11 cellular contexts compared by ENCODE assay signal in the genomic region with DNA sequence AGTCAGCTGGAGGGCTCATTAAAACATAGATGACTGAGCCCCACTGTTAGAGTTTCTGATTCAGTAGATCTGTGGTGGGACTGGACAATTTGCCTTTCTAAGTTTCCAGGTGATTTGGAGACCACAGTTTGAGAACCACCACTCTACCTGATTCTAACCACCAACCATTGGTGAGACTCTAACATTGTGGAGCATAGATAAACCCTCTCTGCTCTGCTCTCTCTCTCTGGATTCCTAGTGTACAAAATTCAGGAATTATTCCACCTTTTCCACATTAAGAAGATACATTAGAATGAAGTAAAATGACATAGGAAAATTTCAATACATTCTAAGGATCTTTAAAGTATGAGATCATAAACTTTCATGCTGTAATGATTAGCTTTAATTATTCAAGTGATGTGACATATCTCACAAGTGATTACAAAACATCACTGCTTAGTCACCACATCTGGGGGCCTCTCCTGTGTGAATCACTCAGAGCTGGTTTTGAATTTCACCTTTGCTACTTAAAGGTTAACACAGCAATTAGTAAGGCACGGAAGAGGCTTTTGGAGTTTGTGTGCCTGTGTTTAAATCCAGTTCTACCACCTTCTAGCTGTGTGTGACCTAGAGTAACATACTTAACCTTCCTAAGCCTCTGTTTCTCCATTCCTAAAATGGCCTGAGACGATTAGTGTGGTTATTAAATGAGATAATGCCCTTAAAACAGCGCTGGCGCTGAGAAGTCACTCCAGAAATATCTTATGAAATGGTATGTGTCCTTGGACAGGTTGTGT.
DNase-seq lines count a peak whose midpoint lies in the region; ATAC-seq and TF ChIP-seq lines count a peak whose summit lies in the region.
"Had no signal": no experiment of that assay in that cellular context is flagged by ENCODE, and none has a peak within 500 bp of the region (broad histone marks: within the 10 kb centered on the region; RNA-seq: fewer than 3 reads in every experiment).

No MANE protein-coding gene starts in this region.

- ATAC-seq in GM21576 (IDR thresholded peaks at IDR 0.05; ENCODE audit: unreplicated experiment): no peak

- TF ChIP-seq CTCF in fibroblast of mammary gland (conservative IDR thresholded peaks at IDR 0.05; ENCODE audit: control insufficient read depth, insufficient read depth, low read depth, low read length): no peak

- H3K4me3 ChIP-seq in fibroblast of mammary gland (ENCODE audit: control insufficient read depth, low read depth, low read length): no peak overlapping the region

- DNase-seq in NK-92 treated with Interleukin-12 subunit alpha and Interleukin-12 subunit beta, amount 100 ng/mL, for 24 hours (lab: John Stamatoyannopoulos, UW): peak; percentile 4
- DNase-seq in NK-92 (lab: John Stamatoyannopoulos, UW; ENCODE audit: unreplicated experiment) (no peak), NCI-H82 treated with DMSO at 0.1 percent for 48 hours (lab: John Stamatoyannopoulos, UW; ENCODE audit: unreplicated experiment) (peak; percentile 92), fibroblast of mammary gland (ENCODE audit: low read depth) (peak; percentile 90), stromal cell of bone marrow (ENCODE audit: low read depth) (peak; percentile 56), NCI-H2029 treated with DMSO at 0.1 percent for 48 hours (lab: John Stamatoyannopoulos, UW) (no peak)
- no peak for DNase-seq in activated CD4-positive, alpha-beta T cell treated with anti-CD3 and anti-CD28 coated beads, Interleukin-2, amount 50 U/mL, for 4 hours
- DNase-seq: dermis blood vessel endothelial cell, kidney, NCI-H526 had no signal

Comparison
In these comparisons a context has a peak if more than half of its experiments do, and no peak if none do; other contexts are left out.
1. DNase-seq: peak in NK-92 treated with Interleukin-12 subunit alpha and Interleukin-12 subunit beta, amount 100 ng/mL, for 24 hours (single experiment), NCI-H82 treated with DMSO at 0.1 percent for 48 hours (single experiment), fibroblast of mammary gland (single experiment) and stromal cell of bone marrow (single experiment); none in NK-92 (single experiment), NCI-H2029 treated with DMSO at 0.1 percent for 48 hours (single experiment) and activated CD4-positive, alpha-beta T cell treated with anti-CD3 and anti-CD28 coated beads, Interleukin-2, amount 50 U/mL, for 4 hours (0 of 2).